13 cellular contexts compared by ENCODE assay signal in genomic region chr4:8030121-8030781, GRCh38.
A peak's percentile ranks its signal among the peaks of the same experiment; 100 is the strongest.
DNase-seq lines count a peak whose midpoint lies in the region; ATAC-seq and TF ChIP-seq lines count a peak whose summit lies in the region.
"Had no signal": no experiment of that assay in that cellular context is flagged by ENCODE, and none has a peak within 500 bp of the region (broad histone marks: within the 10 kb centered on the region; RNA-seq: fewer than 3 reads in every experiment).

No MANE protein-coding gene starts in this region.

- no peak overlapping the region for H3K27ac ChIP-seq in neuronal stem cell (replicated peaks; ENCODE audit: low read length)
- no peak overlapping the region for H3K27ac ChIP-seq in colonic mucosa
- no peak overlapping the region for H3K27ac ChIP-seq in prostate gland

- peak overlapping the region; percentile 43 for H3K23ac ChIP-seq in neuronal stem cell (ENCODE audit: low read depth, low read length, poor library complexity)

- peak overlapping the region; percentile 77 for H3K18ac ChIP-seq in neuronal stem cell (ENCODE audit: low read length)

- no peak for TF ChIP-seq POLR2A in prostate gland (IDR thresholded peaks at IDR 0.05)

- peak overlapping the region; percentile 78 for H2BK15ac ChIP-seq in neuronal stem cell (ENCODE audit: low read length)

- peak overlapping the region; percentile 14 for H3K14ac ChIP-seq in neuronal stem cell (ENCODE audit: low read length)

- H3K4me1 ChIP-seq in neuronal stem cell (ENCODE audit: control insufficient read depth in 2 of 2, insufficient read depth in 1 of 2, low read depth in 1 of 2, low read length in 2 of 2): peaks cover 0 to 8% of the 10 kb centered on the region in 2 donors
- H3K4me1 ChIP-seq in colonic mucosa: no peaks in the 10 kb centered on the region
- H3K4me1 ChIP-seq in prostate gland (replicated peaks): no peaks in the 10 kb centered on the region

- DNase-seq in DMS53 treated with DMSO at 0.1 percent for 48 hours (lab: John Stamatoyannopoulos, UW; ENCODE audit: unreplicated experiment) (peak; percentile 34), NCI-H69 (lab: John Stamatoyannopoulos, UW) (peak; percentile 39), neuronal stem cell (ENCODE audit: low spot score) (no peak), colonic mucosa (no peak), prostate gland (ENCODE audit: low spot score) (no peak), NCI-H1436 (lab: John Stamatoyannopoulos, UW) (no peak), T-helper 9 cell (no peak)
- DNase-seq: CD4-positive, alpha-beta memory T cell; Karpas-422; NCI-H2081; NCI-H2227 treated with DMSO at 0.1 percent for 48 hours; NCI-H526 treated with DMSO at 0.1 percent for 48 hours had no signal

- H3K27me3 ChIP-seq in neuronal stem cell (ENCODE audit: control insufficient read depth in 3 of 3, insufficient read depth in 3 of 3, low read depth in 1 of 3, low read length in 3 of 3) (no peaks in the 10 kb centered on the region), colonic mucosa (no peaks in the 10 kb centered on the region), prostate gland (replicated peaks; ENCODE audit: insufficient read depth) (peaks cover 2% of the 10 kb centered on the region)

- H3K4me3 ChIP-seq in neuronal stem cell (ENCODE audit: low read length in 2 of 2) (no peak overlapping the region), colonic mucosa (no peak overlapping the region), prostate gland (no peak overlapping the region)

- no peak overlapping the region for H4K91ac ChIP-seq in neuronal stem cell (ENCODE audit: low read depth, low read length, poor library complexity)

- peaks cover 4% of the 10 kb centered on the region for H3K79me1 ChIP-seq in neuronal stem cell (ENCODE audit: low read depth, low read length)

- ATAC-seq in esophagus mucosa: peak; percentile 76

- peak overlapping the region; percentile 42 for H2BK5ac ChIP-seq in neuronal stem cell (ENCODE audit: low read length)

- intact Hi-C loops in colonic mucosa (cut with DNase I) (no loop called here), prostate gland (cut with DNase I) (no loop called here)

- no peak overlapping the region for H2BK120ac ChIP-seq in neuronal stem cell (ENCODE audit: low read depth, low read length)

- no peak overlapping the region for H3K4me2 ChIP-seq in neuronal stem cell (ENCODE audit: insufficient read depth, low read length, poor library complexity, severe bottlenecking)

- H2AK5ac ChIP-seq in neuronal stem cell (ENCODE audit: low read depth, low read length): peak overlapping the region; percentile 78

- no peak overlapping the region for H2AFZ ChIP-seq in neuronal stem cell (ENCODE audit: low read length)

- peak overlapping the region; percentile 26 for H3K4ac ChIP-seq in neuronal stem cell (ENCODE audit: low read length)

- WGBS in neuronal stem cell (ENCODE audit: extremely low coverage in 2 of 2, insufficient read length in 2 of 2, insufficient replicate concordance in 1 of 2), 2 donors: no CpG with 5 or more reads among the region's 22 CpGs
- WGBS in prostate gland: 68% methylated on average over 21 of the region's 22 CpGs

- H3K9ac ChIP-seq in neuronal stem cell (ENCODE audit: low read depth, low read length, poor library complexity): no peak overlapping the region
- H3K9ac ChIP-seq in colonic mucosa (ENCODE audit: low read depth in 2 of 2, low read length in 2 of 2): no peak overlapping the region

- H2BK12ac ChIP-seq in neuronal stem cell (ENCODE audit: low read length): peak overlapping the region; percentile 86

- TF ChIP-seq CTCF in colonic mucosa (IDR thresholded peaks at IDR 0.05): no peak
- TF ChIP-seq CTCF in prostate gland (IDR thresholded peaks at IDR 0.05): no peak

- H3K9me3 ChIP-seq in neuronal stem cell (replicated peaks in 1 of 2; ENCODE audit: control insufficient read depth in 2 of 2, insufficient read depth in 1 of 2, low read depth in 1 of 2, low read length in 2 of 2): peaks cover 0 to 4% of the 10 kb centered on the region in 2 donors
- H3K9me3 ChIP-seq in colonic mucosa: no peaks in the 10 kb centered on the region
- H3K9me3 ChIP-seq in prostate gland: no peaks in the 10 kb centered on the region

- H4K8ac ChIP-seq in neuronal stem cell (ENCODE audit: low read depth, low read length): no peak overlapping the region

- H3K36me3 ChIP-seq in neuronal stem cell (replicated peaks in 1 of 2; ENCODE audit: control insufficient read depth in 2 of 2, insufficient read depth in 2 of 2, low read length in 2 of 2) (no peaks in the 10 kb centered on the region), colonic mucosa (no peaks in the 10 kb centered on the region), prostate gland (no peaks in the 10 kb centered on the region)

Comparison
In these comparisons a context has a peak if more than half of its experiments do, and no peak if none do; other contexts are left out.
1. DNase-seq: peak in DMS53 treated with DMSO at 0.1 percent for 48 hours (single experiment) and NCI-H69 (single experiment); none in neuronal stem cell (single experiment), colonic mucosa (single experiment), prostate gland (single experiment), NCI-H1436 (single experiment) and T-helper 9 cell (single experiment).